ENCODE assay signal across 8 cellular contexts in genomic region chr10:79292789-79293746, GRCh38. TPM values are rescaled to one million over a fixed set of nuclear protein-coding genes. Genes with fewer than 3 reads are reported as not detected.
DNase-seq lines count a peak whose midpoint lies in the region; ATAC-seq, FAIRE-seq and TF ChIP-seq lines count a peak whose summit lies in the region.

No MANE protein-coding gene starts in this region.

- H3K9me3 ChIP-seq in pancreas (no peaks in the 10 kb centered on the region), ovary (no peaks in the 10 kb centered on the region)

- ATAC-seq in GM18868 (IDR thresholded peaks at IDR 0.05; ENCODE audit: unreplicated experiment): peak; percentile 53
- ATAC-seq in pancreas: peak; percentile 34 to 60 (median 47)

- TF ChIP-seq CTCF in 22Rv1 (IDR thresholded peaks at IDR 0.05) (peak; percentile 74), epithelial cell of proximal tubule (conservative IDR thresholded peaks at IDR 0.05; ENCODE audit: low read depth, low read length) (peak; percentile 61), pancreas (IDR thresholded peaks at IDR 0.05) (peak in 1 of 4 donors; percentile 12), ovary (IDR thresholded peaks at IDR 0.05) (no peak)

- TF ChIP-seq POLR2A in ovary (IDR thresholded peaks at IDR 0.05): no peak

- H3K27me3 ChIP-seq in pancreas (no peaks in the 10 kb centered on the region), ovary (no peaks in the 10 kb centered on the region)

- H3K36me3 ChIP-seq in pancreas (peaks cover 4 to 46% (median 25%) of the 10 kb centered on the region in 3 donors), ovary (no peaks in the 10 kb centered on the region)

- H3K4me1 ChIP-seq in pancreas (no peaks in the 10 kb centered on the region), ovary (ENCODE audit: insufficient read depth) (peaks cover 2% of the 10 kb centered on the region)

- TF ChIP-seq EP300 in ovary (IDR thresholded peaks at IDR 0.05): no peak

- H3K27ac ChIP-seq in 22Rv1 (no peak overlapping the region), pancreas (peak overlapping the region in 2 of 4 donors; percentile 52 to 61), ovary (no peak overlapping the region)

- FAIRE-seq in pancreas (lab: Jason Lieb, UNC): no peak

- 76 to 79% methylated on average over 24 of the region's 24 CpGs for WGBS in pancreas, 2 donors
- 73 to 80% (median 79%) methylated on average over 24 of the region's 24 CpGs for WGBS in ovary, 3 donors

- DNase-seq in UCSD-AML1 (lab: John Stamatoyannopoulos, UW; ENCODE audit: unreplicated experiment) (peak; percentile 50), epithelial cell of proximal tubule (ENCODE audit: low read depth) (no peak), pancreas (no peak), HCEC 1CT (no peak), ovary (no peak), NCI-H774 (lab: John Stamatoyannopoulos, UW) (no peak)

- H3K4me3 ChIP-seq in epithelial cell of proximal tubule (ENCODE audit: low read depth, low read length) (no peak overlapping the region), pancreas (no peak overlapping the region), ovary (no peak overlapping the region)

- intact Hi-C loops in pancreas (cut with DNase I): no loop called here
- intact Hi-C loops in ovary (cut with DNase I): no loop called here

RNA-seq across cellular contexts. Expression of gene PPIF, which starts 54.2 kb away (rescaled TPM):
- total RNA-seq in epithelial cell of proximal tubule (62.0 and 99.4 TPM in 2 replicates), pancreas (10 to 100 TPM; 35.8 to 61.8 (median 46.8) TPM), ovary (10 to 100 TPM; 15.5 to 39.2 (median 32.3) TPM)
- polyA plus RNA-seq in pancreas (10 to 100 TPM; 21.2 to 37.0 TPM), ovary (10 to 100 TPM; 18.3 to 64.3 TPM)

Comparison
In these comparisons a context has a peak if more than half of its experiments do, and no peak if none do; other contexts are left out.
1. CTCF ChIP-seq: peak in 22Rv1 (single experiment) and epithelial cell of proximal tubule (single experiment); none in ovary (0 of 3).